ENCODE assay signal across 9 cellular contexts in genomic region chr3:72185549-72186484, GRCh38.
A peak's percentile ranks its signal among the peaks of the same experiment; 100 is the strongest.
DNase-seq lines count a peak whose midpoint lies in the region; ATAC-seq, FAIRE-seq and TF ChIP-seq lines count a peak whose summit lies in the region.
"Had no signal": no experiment of that assay in that cellular context is flagged by ENCODE, and none has a peak within 500 bp of the region (broad histone marks: within the 10 kb centered on the region; RNA-seq: fewer than 3 reads in every experiment).

No MANE protein-coding gene starts in this region.

- H3K9me3 ChIP-seq in small intestine (ENCODE audit: control insufficient read depth, low read depth) = no peaks in the 10 kb centered on the region

- H3K4me1 ChIP-seq in small intestine (ENCODE audit: control insufficient read depth in 2 of 2, insufficient read depth in 1 of 2, low read depth in 1 of 2, low read length in 1 of 2) = no peaks in the 10 kb centered on the region

- no peak overlapping the region for H3K4me3 ChIP-seq in HL-60 (replicated peaks; ENCODE audit: insufficient read depth, low read length)
- no peak overlapping the region for H3K4me3 ChIP-seq in astrocyte of the spinal cord (ENCODE audit: low read depth, low read length)
- H3K4me3 ChIP-seq in skeletal muscle cell (ENCODE audit: low read depth, low read length) = no peak overlapping the region
- H3K4me3 ChIP-seq in small intestine (ENCODE audit: low read depth in 1 of 2, low read length in 2 of 2) = no peak overlapping the region

- no peak for ATAC-seq in HG02798 (IDR thresholded peaks at IDR 0.05; ENCODE audit: poor library complexity, unreplicated experiment)

- 55 to 62% (median 55%) methylated on average over 9 of the region's 9 CpGs for whole genome bisulfite sequencing in small intestine, 3 donors

- FAIRE-seq in small intestine (lab: Jason Lieb, UNC) = no peak
- FAIRE-seq: islet of Langerhans had no signal

- TF ChIP-seq CTCF in HL-60 (IDR thresholded peaks at IDR 0.05; ENCODE audit: insufficient read depth, low read length) (no peak), astrocyte of the spinal cord (IDR thresholded peaks at IDR 0.05; ENCODE audit: low read depth, low read length) (no peak)

- in situ Hi-C loops in astrocyte of the spinal cord (cut with HindIII; ENCODE audit: low sequenced_read_pairs) = no loop called here

- no peak overlapping the region for H3K27ac ChIP-seq in HL-60 (replicated peaks)
- no peak overlapping the region for H3K27ac ChIP-seq in small intestine (ENCODE audit: low read depth in 1 of 2, low read length in 1 of 2)

- H3K36me3 ChIP-seq in small intestine (ENCODE audit: control insufficient read depth in 2 of 2, insufficient read depth in 2 of 2, low read length in 2 of 2) = no peaks in the 10 kb centered on the region

- peak; percentile 58 for DNase-seq in GM04504 (ENCODE audit: low read depth)
- DNase-seq in HL-60 (ENCODE audit: low read depth in 1 of 2, low spot score in 1 of 2) = peak; percentile 29 to 53
- peak; percentile 80 for DNase-seq in astrocyte of the spinal cord (ENCODE audit: low read depth, low spot score)
- DNase-seq in skeletal muscle cell (ENCODE audit: low read depth) = peak; percentile 83
- no peak for DNase-seq in small intestine
- DNase-seq in NCI-H510A (lab: John Stamatoyannopoulos, UW) = no peak
- no peak for DNase-seq in GM19238 (ENCODE audit: insufficient read length, low spot score)

- no peaks in the 10 kb centered on the region for H3K27me3 ChIP-seq in HL-60 (ENCODE audit: insufficient read depth, poor library complexity, severe bottlenecking)
- no peaks in the 10 kb centered on the region for H3K27me3 ChIP-seq in small intestine (ENCODE audit: control insufficient read depth in 2 of 2, insufficient read depth in 2 of 2, low read length in 2 of 2)

Comparison
In these comparisons a context has a peak if more than half of its experiments do, and no peak if none do; other contexts are left out.
1. DNase-seq: peak in GM04504 (single experiment), HL-60 (2 of 2), astrocyte of the spinal cord (single experiment) and skeletal muscle cell (single experiment); none in small intestine (single experiment), NCI-H510A (single experiment) and GM19238 (single experiment).